Comparison of ENCODE assay signal across 18 cellular contexts in genomic region chr11:57787205-57787604, GRCh38. TPM values are rescaled to one million over a fixed set of nuclear protein-coding genes. Genes with fewer than 3 reads are reported as not detected.
DNase-seq lines count a peak whose midpoint lies in the region; ATAC-seq and TF ChIP-seq lines count a peak whose summit lies in the region.
"Had no signal": no experiment of that assay in that cellular context is flagged by ENCODE, and none has a peak within 500 bp of the region (broad histone marks: within the 10 kb centered on the region; RNA-seq: fewer than 3 reads in every experiment).

No MANE protein-coding gene starts in this region.

- DNase-seq in endothelial cell (ENCODE audit: low spot score) (no peak), naive B cell (no peak), type B pancreatic cell (ENCODE audit: extremely low spot score, unreplicated experiment) (no peak), SIG-M5 treated with dmso at 0.1 percent for 504 hours (lab: John Stamatoyannopoulos, UW; ENCODE audit: unreplicated experiment) (no peak), SHP77 treated with DMSO at 0.1 percent for 48 hours (lab: John Stamatoyannopoulos, UW) (no peak)
- DNase-seq in activated CD4-positive, CD25-positive, alpha-beta regulatory T cell (lab: John Stamatoyannopoulos, UW): no peak
- DNase-seq: activated CD4-positive, alpha-beta T cell treated with anti-CD3 and anti-CD28 coated beads for 4 hours; activated T-cell treated with anti-CD3 and anti-CD28 coated beads, Interleukin-2, amount 50 U/mL, for 4 hours; CD4-positive, CD25-positive, alpha-beta regulatory T cell; KG1; NCI-H510A treated with DMSO at 0.1 percent for 48 hours; PC-3; stimulated activated CD4-positive, alpha-beta T cell treated with anti-CD3 and anti-CD28 coated beads, Interleukin-4, amount 100 ng/mL, for 4 hours had no signal

- H3K36me3 Mint-ChIP-seq in IgD-negative memory B cell: peaks cover 7% of the 10 kb centered on the region
- H3K36me3 Mint-ChIP-seq in endothelial cell (ENCODE audit: low read depth, unreplicated experiment): peaks cover 17% of the 10 kb centered on the region
- H3K36me3 Mint-ChIP-seq in naive B cell: no peaks in the 10 kb centered on the region
- H3K36me3 Mint-ChIP-seq in type B pancreatic cell: peaks cover 37% of the 10 kb centered on the region
- H3K36me3 Mint-ChIP-seq: CD4-positive, CD25-positive, alpha-beta regulatory T cell had no signal

- H3K4me3 Mint-ChIP-seq in IgD-negative memory B cell (peak overlapping the region in 2 of 4 donors; percentile 30 to 35), endothelial cell (ENCODE audit: unreplicated experiment) (no peak overlapping the region), naive B cell (peak overlapping the region in 5 of 8 donors; percentile 2 to 64 (median 30)), type B pancreatic cell (peak overlapping the region; percentile 49)
- H3K4me3 Mint-ChIP-seq: activated T-cell treated with anti-CD3 and anti-CD28 coated beads, Interleukin-2, amount 50 U/mL, for 4 hours; CD4-positive, CD25-positive, alpha-beta regulatory T cell; stimulated activated effector memory CD8-positive, alpha-beta T cell treated with anti-CD3 and anti-CD28 coated beads, Interleukin-12 subunit alpha, Interleukin-12 subunit beta, amount 100 ng/mL, for 72 hours had no signal

- no peak for TF ChIP-seq CTCF in endothelial cell (IDR thresholded peaks at IDR 0.05; ENCODE audit: unreplicated experiment)
- no peak for TF ChIP-seq CTCF in type B pancreatic cell (conservative IDR thresholded peaks at IDR 0.05)

- H3K27me3 Mint-ChIP-seq in IgD-negative memory B cell (no peaks in the 10 kb centered on the region), endothelial cell (ENCODE audit: unreplicated experiment) (peaks cover 9% of the 10 kb centered on the region), naive B cell (no peaks in the 10 kb centered on the region), type B pancreatic cell (no peaks in the 10 kb centered on the region)
- H3K27me3 Mint-ChIP-seq: CD4-positive, CD25-positive, alpha-beta regulatory T cell had no signal

- H3K27ac Mint-ChIP-seq in IgD-negative memory B cell (peak overlapping the region in 2 of 3 donors; percentile 31 to 63), endothelial cell (ENCODE audit: unreplicated experiment) (peak overlapping the region; percentile 1), naive B cell (peak overlapping the region in 5 of 6 donors; percentile 39 to 92 (median 65)), type B pancreatic cell (peak overlapping the region; percentile 91)
- H3K27ac Mint-ChIP-seq: stimulated activated effector memory CD8-positive, alpha-beta T cell treated with anti-CD3 and anti-CD28 coated beads, Interleukin-12 subunit alpha, Interleukin-12 subunit beta, amount 100 ng/mL, for 72 hours had no signal

- H3K4me1 Mint-ChIP-seq in IgD-negative memory B cell (peaks cover 31 to 43% (median 42%) of the 10 kb centered on the region in 3 donors), endothelial cell (ENCODE audit: unreplicated experiment) (peaks cover 60% of the 10 kb centered on the region), naive B cell (peaks cover 36 to 74% (median 56%) of the 10 kb centered on the region in 3 donors), type B pancreatic cell (ENCODE audit: unreplicated experiment) (peaks cover 44% of the 10 kb centered on the region)

- H3K9me3 Mint-ChIP-seq in IgD-negative memory B cell (no peaks in the 10 kb centered on the region), endothelial cell (ENCODE audit: unreplicated experiment) (no peaks in the 10 kb centered on the region), naive B cell (peaks cover 0 to 1% (median 0%) of the 10 kb centered on the region in 7 donors), type B pancreatic cell (peaks cover 4% of the 10 kb centered on the region)
- H3K9me3 Mint-ChIP-seq: activated T-cell treated with anti-CD3 and anti-CD28 coated beads, Interleukin-2, amount 50 U/mL, for 4 hours; CD4-positive, CD25-positive, alpha-beta regulatory T cell; stimulated activated effector memory CD8-positive, alpha-beta T cell treated with anti-CD3 and anti-CD28 coated beads, Interleukin-12 subunit alpha, Interleukin-12 subunit beta, amount 100 ng/mL, for 72 hours had no signal

- ATAC-seq in naive B cell (ENCODE audit: low read depth in 2 of 2): no peak
- ATAC-seq in HG03520 (IDR thresholded peaks at IDR 0.05; ENCODE audit: unreplicated experiment): no peak
- ATAC-seq: activated T-cell treated with anti-CD3 and anti-CD28 coated beads, Interleukin-2, amount 50 U/mL, for 4 hours; PC-3; stimulated activated effector memory CD8-positive, alpha-beta T cell treated with anti-CD3 and anti-CD28 coated beads, Interleukin-12 subunit alpha, Interleukin-12 subunit beta, amount 100 ng/mL, for 72 hours had no signal

RNA-seq across cellular contexts. Expression of gene CTNND1, which starts 25.6 kb away (rescaled TPM):
- polyA plus RNA-seq in IgD-negative memory B cell: 4.9 TPM
- total RNA-seq in endothelial cell (ENCODE audit: unreplicated experiment): 350 TPM
- 1 to 10 TPM in 5 of 6 donors, under 1 TPM in 1; 0.28 to 9.5 (median 7.8) TPM for polyA plus RNA-seq in naive B cell (ENCODE audit: low read depth in 6 of 6)
- total RNA-seq in type B pancreatic cell (ENCODE audit: low replicate concordance): 187 and 253 TPM in 2 replicates

RNA-seq across cellular contexts. Expression of gene BTBD18, which starts 35.6 kb away (rescaled TPM):
- 0.23 TPM for polyA plus RNA-seq in IgD-negative memory B cell
- not detected for total RNA-seq in endothelial cell (ENCODE audit: unreplicated experiment)
- polyA plus RNA-seq in naive B cell (ENCODE audit: low read depth in 6 of 6): 1 to 10 TPM in 3 of 6 donors, under 1 TPM in 2, not detected in 1; 0.47 to 1.6 (median 1.4) TPM
- total RNA-seq in type B pancreatic cell (ENCODE audit: low replicate concordance): not detected in 2 replicates
- total RNA-seq: activated T-cell treated with anti-CD3 and anti-CD28 coated beads, Interleukin-2, amount 50 U/mL, for 4 hours; CD4-positive, CD25-positive, alpha-beta regulatory T cell; PC-3; T-helper 1 cell treated with Interleukin-12 subunit alpha and Interleukin-12 subunit beta and Interleukin-4 antibody, amounts not matched to agents 30 ng/mL and 1 ng/mL, for 36 hours had no signal
- polyA plus RNA-seq: adipose tissue had no signal

RNA-seq across cellular contexts. Expression of gene SELENOH, which starts 45.9 kb away (rescaled TPM):
- polyA plus RNA-seq in IgD-negative memory B cell (324 TPM), naive B cell (ENCODE audit: low read depth in 6 of 6) (100 to 1,000 TPM; 299 to 401 (median 350) TPM)
- total RNA-seq in endothelial cell (ENCODE audit: unreplicated experiment) (210 TPM), type B pancreatic cell (ENCODE audit: low replicate concordance) (107 and 144 TPM in 2 replicates)

Comparison
In these comparisons a context has a peak if more than half of its experiments do, and no peak if none do; other contexts are left out.
1. H3K27ac Mint-ChIP-seq: peak in every context shown above with its lines; median percentile 91 in type B pancreatic cell; 65 in naive B cell; 47 in IgD-negative memory B cell; 1 in endothelial cell.